12 cellular contexts compared by ENCODE assay signal in genomic region chr12:104741497-104742367, GRCh38.
DNase-seq lines count a peak whose midpoint lies in the region; ATAC-seq and TF ChIP-seq lines count a peak whose summit lies in the region.
"Had no signal": no experiment of that assay in that cellular context is flagged by ENCODE, and none has a peak within 500 bp of the region (broad histone marks: within the 10 kb centered on the region; RNA-seq: fewer than 3 reads in every experiment).

No MANE protein-coding gene starts in this region.

- H3K4me1 ChIP-seq in thyroid gland, result peaks cover 37 to 43% of the 10 kb centered on the region in 2 donors

- no peaks in the 10 kb centered on the region for H3K9me3 Mint-ChIP-seq in activated CD8-positive, alpha-beta memory T cell treated with anti-CD3 and anti-CD28 coated beads, Interleukin-2, amount 10 ng/mL, durations not matched to agents 7 days and 5 days (ENCODE audit: low read depth)
- H3K9me3 Mint-ChIP-seq in activated T-helper 1 cell treated with anti-CD3 and anti-CD28 coated beads, Interleukin-12 subunit alpha, Interleukin-12 subunit beta, Interleukin-2, Interleukin-4 antibody, amounts not matched to agents 30 ng/mL and 10 ng/mL and 1 ng/mL, durations not matched to agents 14 hours and 24 hours and 36 hours, result no peaks in the 10 kb centered on the region
- peaks cover 0 to 2% (median 0%) of the 10 kb centered on the region in 9 donors for H3K9me3 Mint-ChIP-seq in naive thymus-derived CD8-positive, alpha-beta T cell

- peaks cover 69% of the 10 kb centered on the region for H3K4me1 Mint-ChIP-seq in activated CD8-positive, alpha-beta memory T cell treated with anti-CD3 and anti-CD28 coated beads, Interleukin-2, amount 10 ng/mL, durations not matched to agents 7 days and 5 days
- peaks cover 76% of the 10 kb centered on the region for H3K4me1 Mint-ChIP-seq in activated T-helper 1 cell treated with anti-CD3 and anti-CD28 coated beads, Interleukin-12 subunit alpha, Interleukin-12 subunit beta, Interleukin-2, Interleukin-4 antibody, amounts not matched to agents 30 ng/mL and 10 ng/mL and 1 ng/mL, durations not matched to agents 14 hours and 24 hours and 36 hours (ENCODE audit: low read depth)
- H3K4me1 Mint-ChIP-seq in naive thymus-derived CD8-positive, alpha-beta T cell, result peaks cover 26 to 94% (median 63%) of the 10 kb centered on the region in 4 donors

- POLR2A ChIA-PET in naive thymus-derived CD8-positive, alpha-beta T cell (lab: Charles Lee), result no interaction called here

- CTCF ChIA-PET in activated CD8-positive, alpha-beta memory T cell treated with anti-CD3 and anti-CD28 coated beads, Interleukin-2, amount 10 ng/mL, durations not matched to agents 7 days and 5 days (lab: Charles Lee), result interaction anchor here (1.1 kb wide), 1 partner anchor 43 kb away, joined by 3 read pairs; no protein-coding TSS in a partner anchor

- intact Hi-C loops in activated T-helper 1 cell treated with anti-CD3 and anti-CD28 coated beads, Interleukin-12 subunit alpha, Interleukin-12 subunit beta, Interleukin-2, Interleukin-4 antibody, amounts not matched to agents 30 ng/mL and 10 ng/mL and 1 ng/mL, durations not matched to agents 14 hours and 24 hours and 36 hours (cut with micrococcal nuclease), result loop anchor here (2.0 kb wide), 4 partner anchors 21 to 189 kb away; no protein-coding TSS in a partner anchor
- intact Hi-C loops in thyroid gland (cut with DNase I), result no loop called here

- H3K27me3 ChIP-seq in kidney epithelial cell (ENCODE audit: control insufficient read depth, insufficient read depth, low read length), result no peaks in the 10 kb centered on the region
- H3K27me3 ChIP-seq in thyroid gland, result no peaks in the 10 kb centered on the region

- DNase-seq in activated CD8-positive, alpha-beta memory T cell treated with anti-CD3 and anti-CD28 coated beads, Interleukin-2, amount 10 ng/mL, durations not matched to agents 7 days and 5 days, result no peak
- no peak for DNase-seq in activated CD8-positive, alpha-beta memory T cell treated with anti-CD3 and anti-CD28 coated beads for 24 hours
- DNase-seq in activated T-helper 1 cell treated with anti-CD3 and anti-CD28 coated beads, Interleukin-12 subunit alpha, Interleukin-12 subunit beta, Interleukin-2, Interleukin-4 antibody, amounts not matched to agents 30 ng/mL and 10 ng/mL and 1 ng/mL, durations not matched to agents 14 hours and 24 hours and 36 hours (ENCODE audit: low spot score), result no peak
- DNase-seq in kidney epithelial cell (ENCODE audit: low read depth) (peak; percentile 32), thyroid gland (no peak), iPS-NIHi7 (ENCODE audit: extremely low spot score) (no peak)
- no peak for DNase-seq in naive thymus-derived CD8-positive, alpha-beta T cell
- DNase-seq: Calu3; effector memory CD4-positive, alpha-beta T cell; islet precursor cell; mucosa of descending colon had no signal

- no peak overlapping the region for H3K4me3 Mint-ChIP-seq in activated CD8-positive, alpha-beta memory T cell treated with anti-CD3 and anti-CD28 coated beads, Interleukin-2, amount 10 ng/mL, durations not matched to agents 7 days and 5 days
- H3K4me3 Mint-ChIP-seq in activated T-helper 1 cell treated with anti-CD3 and anti-CD28 coated beads, Interleukin-12 subunit alpha, Interleukin-12 subunit beta, Interleukin-2, Interleukin-4 antibody, amounts not matched to agents 30 ng/mL and 10 ng/mL and 1 ng/mL, durations not matched to agents 14 hours and 24 hours and 36 hours, result no peak overlapping the region
- H3K4me3 Mint-ChIP-seq in naive thymus-derived CD8-positive, alpha-beta T cell, result no peak overlapping the region

- peak overlapping the region; percentile 84 for H3K27ac Mint-ChIP-seq in activated CD8-positive, alpha-beta memory T cell treated with anti-CD3 and anti-CD28 coated beads, Interleukin-2, amount 10 ng/mL, durations not matched to agents 7 days and 5 days
- peak overlapping the region; percentile 82 for H3K27ac Mint-ChIP-seq in activated T-helper 1 cell treated with anti-CD3 and anti-CD28 coated beads, Interleukin-12 subunit alpha, Interleukin-12 subunit beta, Interleukin-2, Interleukin-4 antibody, amounts not matched to agents 30 ng/mL and 10 ng/mL and 1 ng/mL, durations not matched to agents 14 hours and 24 hours and 36 hours
- peak overlapping the region in 4 of 10 donors; percentile 64 to 84 (median 72) for H3K27ac Mint-ChIP-seq in naive thymus-derived CD8-positive, alpha-beta T cell

- no peaks in the 10 kb centered on the region for H3K27me3 Mint-ChIP-seq in activated CD8-positive, alpha-beta memory T cell treated with anti-CD3 and anti-CD28 coated beads, Interleukin-2, amount 10 ng/mL, durations not matched to agents 7 days and 5 days
- H3K27me3 Mint-ChIP-seq in activated T-helper 1 cell treated with anti-CD3 and anti-CD28 coated beads, Interleukin-12 subunit alpha, Interleukin-12 subunit beta, Interleukin-2, Interleukin-4 antibody, amounts not matched to agents 30 ng/mL and 10 ng/mL and 1 ng/mL, durations not matched to agents 14 hours and 24 hours and 36 hours (ENCODE audit: insufficient read depth), result no peaks in the 10 kb centered on the region
- no peaks in the 10 kb centered on the region for H3K27me3 Mint-ChIP-seq in naive thymus-derived CD8-positive, alpha-beta T cell

- TF ChIP-seq CTCF in kidney epithelial cell (IDR thresholded peaks at IDR 0.05; ENCODE audit: insufficient read depth, low read length, poor library complexity, severe bottlenecking) (no peak), thyroid gland (IDR thresholded peaks at IDR 0.05) (no peak)

- WGBS in thyroid gland, 2 donors, result 92 to 95% methylated on average over 14 to 15 of the region's 15 CpGs

- H3K4me3 ChIP-seq in kidney epithelial cell (ENCODE audit: low read depth, low read length) (no peak overlapping the region), thyroid gland (replicated peaks in 1 of 3) (no peak overlapping the region)
- H3K4me3 ChIP-seq: mucosa of descending colon had no signal

- H3K9me3 ChIP-seq in thyroid gland, result no peaks in the 10 kb centered on the region
- H3K9me3 ChIP-seq: mucosa of descending colon had no signal

- peak overlapping the region in 2 of 3 donors; percentile 14 to 31 for H3K27ac ChIP-seq in thyroid gland

- peaks cover 15% of the 10 kb centered on the region for H3K36me3 Mint-ChIP-seq in activated CD8-positive, alpha-beta memory T cell treated with anti-CD3 and anti-CD28 coated beads, Interleukin-2, amount 10 ng/mL, durations not matched to agents 7 days and 5 days
- peaks cover 19% of the 10 kb centered on the region for H3K36me3 Mint-ChIP-seq in activated T-helper 1 cell treated with anti-CD3 and anti-CD28 coated beads, Interleukin-12 subunit alpha, Interleukin-12 subunit beta, Interleukin-2, Interleukin-4 antibody, amounts not matched to agents 30 ng/mL and 10 ng/mL and 1 ng/mL, durations not matched to agents 14 hours and 24 hours and 36 hours (ENCODE audit: low read depth)
- peaks cover 0 to 8% (median 0%) of the 10 kb centered on the region in 3 donors for H3K36me3 Mint-ChIP-seq in naive thymus-derived CD8-positive, alpha-beta T cell

- no peak for TF ChIP-seq POLR2A in thyroid gland (IDR thresholded peaks at IDR 0.05)

- H3K36me3 ChIP-seq in kidney epithelial cell (ENCODE audit: control insufficient read depth, insufficient read depth, low read length) (no peaks in the 10 kb centered on the region), thyroid gland (no peaks in the 10 kb centered on the region)

- no peak for ATAC-seq in activated CD8-positive, alpha-beta memory T cell treated with anti-CD3 and anti-CD28 coated beads, Interleukin-2, amount 10 ng/mL, durations not matched to agents 7 days and 5 days
- no peak for ATAC-seq in HG03280 (IDR thresholded peaks at IDR 0.05; ENCODE audit: unreplicated experiment)
- no peak for ATAC-seq in naive thymus-derived CD8-positive, alpha-beta T cell
